ENCODE assay signal across 8 cellular contexts in genomic region chr1:32650752-32651460, GRCh38. TPM values are rescaled to one million over a fixed set of nuclear protein-coding genes. Genes with fewer than 3 reads are reported as not detected.
DNase-seq lines count a peak whose midpoint lies in the region; ATAC-seq, FAIRE-seq and TF ChIP-seq lines count a peak whose summit lies in the region.

TSS of gene RBBP4 (plus strand) at chr1:32651208. CDS start at chr1:32651307, 99 bp downstream.

- H2BK15ac ChIP-seq in H1 (ENCODE audit: low read length) (no peak within 1 kb of the TSS), mesendoderm (replicated peaks; ENCODE audit: low read depth) (no peak within 1 kb of the TSS)

- no peak within 1 kb of the TSS for H3K14ac ChIP-seq in H1 (ENCODE audit: insufficient read length)

- H3K23ac ChIP-seq in H1 (ENCODE audit: insufficient read length) (no peak within 1 kb of the TSS), mesendoderm (ENCODE audit: low read length) (peak within 1 kb of the TSS; percentile 3)

- H3K23me2 ChIP-seq in H1 (ENCODE audit: low read depth, low read length): peaks cover 5% of the 10 kb centered on the region

- H3K9ac ChIP-seq in H1 (replicated peaks in 1 of 4; ENCODE audit: extremely low read depth in 1 of 4, low read depth in 3 of 4, low read length in 3 of 4) (peak within 1 kb of the TSS; percentile 98 to 99 (median 98)), mesendoderm (ENCODE audit: low read length) (peak within 1 kb of the TSS; percentile 98)

- H2BK5ac ChIP-seq in H1 (ENCODE audit: low read depth, low read length) (peak within 1 kb of the TSS; percentile 98), mesendoderm (ENCODE audit: low read length) (peak within 1 kb of the TSS; percentile 89)

- H3K36me3 ChIP-seq in H1 (ENCODE audit: control insufficient read depth in 2 of 4, insufficient read depth in 4 of 4, low read length in 3 of 4): peaks cover 2 to 47% (median 25%) of the 10 kb centered on the region in 4 experiments; a peak in 7 of 8 replicates
- peaks cover 2% of the 10 kb centered on the region for H3K36me3 ChIP-seq in mesendoderm (ENCODE audit: control insufficient read depth, insufficient read depth, low read length)

- H3K4me3 ChIP-seq in H1 (ENCODE audit: extremely low read depth in 1 of 4, insufficient read depth in 2 of 4, low read depth in 3 of 4, low read length in 4 of 4): peak within 1 kb of the TSS; percentile 99
- H3K4me3 ChIP-seq in mesendoderm (ENCODE audit: low read length): peak within 1 kb of the TSS; percentile 64

- H4K8ac ChIP-seq in H1 (ENCODE audit: extremely low read depth, insufficient read depth, low read length): peak within 1 kb of the TSS; percentile 99
- H4K8ac ChIP-seq in mesendoderm (ENCODE audit: low read depth, low read length): peak within 1 kb of the TSS; percentile 97

- no peak for TF ChIP-seq RAD21 in H1 (IDR thresholded peaks at IDR 0.05 in 1 of 2, conservative IDR thresholded peaks at IDR 0.05 in 1 of 2; ENCODE audit: low read depth in 2 of 2, low read length in 2 of 2)

- 3% methylated on average over 53 of the region's 67 CpGs; no CpG with 5 or more reads in 1 of the 2 experiments for WGBS in H1 (ENCODE audit: extremely low coverage in 1 of 2, insufficient coverage in 1 of 2, insufficient read length in 1 of 2, insufficient replicate concordance in 2 of 2, low coverage in 1 of 2, low lambda C conversion rate in 2 of 2, missing lambda C conversion rate in 1 of 2), 2 experiments
- no CpG with 5 or more reads among the region's 67 CpGs for WGBS in mesendoderm (ENCODE audit: extremely low coverage, insufficient coverage, low lambda C conversion rate)

- H4K5ac ChIP-seq in H1 (ENCODE audit: insufficient read length, low read depth, low read length) (peak within 1 kb of the TSS; percentile 93), mesendoderm (ENCODE audit: low read length) (peak within 1 kb of the TSS; percentile 43)

- H3K18ac ChIP-seq in H1 (ENCODE audit: extremely low read depth, low read length) (peak within 1 kb of the TSS; percentile 98), mesendoderm (ENCODE audit: low read length) (peak within 1 kb of the TSS; percentile 97)

- H3K27ac ChIP-seq in H1 (ENCODE audit: low read depth, low read length): peak within 1 kb of the TSS; percentile 99
- H3K27ac ChIP-seq in mesendoderm (ENCODE audit: low read depth, low read length): peak within 1 kb of the TSS; percentile 95

- peak within 1 kb of the TSS; percentile 97 for H2BK12ac ChIP-seq in H1 (ENCODE audit: low read depth, low read length)

- H3K4ac ChIP-seq in H1 (replicated peaks; ENCODE audit: insufficient read length, low read depth, low read length) (peak within 1 kb of the TSS; percentile 75), mesendoderm (ENCODE audit: low read depth, low read length) (peak within 1 kb of the TSS; percentile 95)

- no peak for TF ChIP-seq CTCF in H1 (IDR thresholded peaks at IDR 0.05; ENCODE audit: control extremely low read depth in 1 of 3, insufficient read depth in 1 of 3, low read depth in 1 of 3, low read length in 3 of 3)

- FAIRE-seq in HTR-8/SVneo (lab: Jason Lieb, UNC): peak; percentile 51
- FAIRE-seq in H1 (lab: Jason Lieb, UNC): no peak

- POLR2A ChIA-PET in H1 (lab: Charles Lee; ENCODE audit: partially characterized antibody): interaction anchor here (0.5 to 8.7 kb wide), 48 partner anchors 11 to 543 kb away, joined by 3 to 118 read pairs (median 4); partner anchors contain the start of genes BSDC1, KPNA6, S100PBP and SYNC

- no peak; a peak in 1 of 3 replicates for TF ChIP-seq POLR2A in H1 (IDR thresholded peaks at IDR 0.05; ENCODE audit: control extremely low read depth in 1 of 2, low read depth in 2 of 2, low read length in 2 of 2)

- DNase-seq in COLO829 (ENCODE audit: low spot score) (peak; percentile 93), HTR-8/SVneo (ENCODE audit: insufficient read length, low spot score) (peak; percentile 95), NOMO-1 treated with dmso at 0.1 percent for 144 hours (lab: John Stamatoyannopoulos, UW; ENCODE audit: unreplicated experiment) (peak; percentile 96), H1 (ENCODE audit: low read depth in 1 of 2, low spot score in 2 of 2) (peak; percentile 94 to 99), mesendoderm (peak; percentile 99)
- peak; percentile 97 to 99 (median 97) for DNase-seq in activated CD8-positive, alpha-beta memory T cell treated with anti-CD3 and anti-CD28 coated beads for 48 hours (ENCODE audit: low read depth in 2 of 3, low spot score in 2 of 3)
- DNase-seq in stimulated activated CD8-positive, alpha-beta memory T cell treated with anti-CD3 and anti-CD28 coated beads, Interleukin-15, amount 100 ng/mL, for 1 hour (ENCODE audit: low read depth): peak; percentile 95

- no peak for TF ChIP-seq EP300 in H1 (IDR thresholded peaks at IDR 0.05; ENCODE audit: borderline replicate concordance in 1 of 2, low read depth in 2 of 2, low read length in 2 of 2)

- 0 out of 4 replicates have a peak, but pooled peaks cover 0 to 2% of the 10 kb centered on the region in 2 experiments for H3K9me3 ChIP-seq in H1 (ENCODE audit: insufficient read depth in 2 of 2, low read depth in 1 of 2, low read length in 1 of 2)

- peak; percentile 73 for ATAC-seq in GM21367 (IDR thresholded peaks at IDR 0.05; ENCODE audit: unreplicated experiment)

- no peaks in the 10 kb centered on the region for H3K27me3 ChIP-seq in H1 (replicated peaks in 1 of 4; ENCODE audit: control insufficient read depth in 3 of 4, extremely low read depth in 1 of 4, insufficient read depth in 3 of 4, low read length in 3 of 4)
- no peaks in the 10 kb centered on the region for H3K27me3 ChIP-seq in mesendoderm (ENCODE audit: insufficient read depth, low read length, poor library complexity)

- peaks cover 2% of the 10 kb centered on the region; the same call in 1 of the 2 replicates for H3K79me1 ChIP-seq in H1 (ENCODE audit: low read depth, low read length)
- peaks cover 6% of the 10 kb centered on the region for H3K79me1 ChIP-seq in mesendoderm (ENCODE audit: low read length)

- H2AK5ac ChIP-seq in H1 (ENCODE audit: low read depth, low read length): peak within 1 kb of the TSS; percentile 92
- no peak within 1 kb of the TSS for H2AK5ac ChIP-seq in mesendoderm (ENCODE audit: low read length)

- peaks cover 13 to 82% of the 10 kb centered on the region in 2 experiments for H3K79me2 ChIP-seq in H1 (ENCODE audit: control insufficient read depth in 1 of 2, insufficient read depth in 2 of 2, low read length in 2 of 2)
- H3K79me2 ChIP-seq in mesendoderm (ENCODE audit: control insufficient read depth, insufficient read depth, low read length): peaks cover 49% of the 10 kb centered on the region

- H3K4me2 ChIP-seq in H1 (ENCODE audit: insufficient read depth in 1 of 2, low read depth in 2 of 2, low read length in 2 of 2): peak within 1 kb of the TSS; percentile 91 to 95
- H3K4me2 ChIP-seq in mesendoderm (ENCODE audit: low read length): peak within 1 kb of the TSS; percentile 35

- H3K4me1 ChIP-seq in H1 (replicated peaks in 1 of 4; ENCODE audit: control insufficient read depth in 3 of 4, insufficient read depth in 4 of 4, low read length in 3 of 4) (peaks cover 0 to 5% (median 1%) of the 10 kb centered on the region in 4 experiments; a peak in 4 of 7 replicates), mesendoderm (ENCODE audit: control insufficient read depth, low read depth, low read length) (peaks cover 3% of the 10 kb centered on the region)

- H2BK120ac ChIP-seq in H1 (replicated peaks; ENCODE audit: low read depth, low read length) (peak within 1 kb of the TSS; percentile 80), mesendoderm (ENCODE audit: low read depth, low read length) (peak within 1 kb of the TSS; percentile 84)

- peak within 1 kb of the TSS; percentile 84 for H4K91ac ChIP-seq in H1 (replicated peaks; ENCODE audit: insufficient read length, low read length)

- peak within 1 kb of the TSS; percentile 67; the same call in 1 of the 2 replicates for H2AFZ ChIP-seq in H1 (ENCODE audit: low read length)

- H3K56ac ChIP-seq in H1 (replicated peaks; ENCODE audit: insufficient read length, low read depth, low read length) (peak within 1 kb of the TSS; percentile 94), mesendoderm (ENCODE audit: low read length) (peak within 1 kb of the TSS; percentile 95)

- CTCF ChIA-PET in H1 (lab: Charles Lee; ENCODE audit: partially characterized antibody): interaction anchor here (0.6 to 1.5 kb wide), 2 partner anchors 250 to 903 kb away, joined by 3 read pairs; no protein-coding TSS in a partner anchor

- H2BK20ac ChIP-seq in H1 (ENCODE audit: low read length): no peak within 1 kb of the TSS

- H4K20me1 ChIP-seq in H1 (replicated peaks in 1 of 2; ENCODE audit: control insufficient read depth in 1 of 2, insufficient read depth in 2 of 2, low read length in 2 of 2): peaks cover 4 to 7% of the 10 kb centered on the region in 2 experiments

TF ChIP-seq in H1, 55 proteins besides CTCF, POLR2A, EP300 and RAD21 (continues in another document):
- TF ChIP-seq CBX8 (IDR thresholded peaks at IDR 0.05; ENCODE audit: borderline replicate concordance, low read depth, low read length) (no peak), RFX5 (IDR thresholded peaks at IDR 0.05; ENCODE audit: borderline replicate concordance, low read depth, low read length) (no peak), TBP (IDR thresholded peaks at IDR 0.05; ENCODE audit: low read depth, low read length) (peak; percentile 67; the same call in 1 of the 2 replicates), HDAC2 (IDR thresholded peaks at IDR 0.05; ENCODE audit: borderline replicate concordance in 1 of 2, low read depth in 2 of 2, low read length in 2 of 2) (no peak), CEBPB (IDR thresholded peaks at IDR 0.05; ENCODE audit: low read depth, low read length) (no peak), TCF12 (IDR thresholded peaks at IDR 0.05; ENCODE audit: low read depth, low read length) (no peak), SP1 (IDR thresholded peaks at IDR 0.05; ENCODE audit: low read depth, low read length) (peak; percentile 88), SRF (IDR thresholded peaks at IDR 0.05; ENCODE audit: low read depth, low read length) (no peak), NRF1 (IDR thresholded peaks at IDR 0.05; ENCODE audit: low read depth, low read length) (no peak; the same call in 1 of the 2 replicates), JUN (IDR thresholded peaks at IDR 0.05; ENCODE audit: low read depth, low read length) (no peak), EZH2 (IDR thresholded peaks at IDR 0.05; ENCODE audit: low read depth, low read length, severe bottlenecking) (no peak), CREB1 (IDR thresholded peaks at IDR 0.05) (peak; percentile 66)

RNA-seq across cellular contexts. Expression of gene RBBP4, which starts in this region (rescaled TPM):
- total RNA-seq in H1 (2021; fragmentation: NEBNext Ultra II Directional; extraction: Animal tissue kit (Norgen Biotek cat#: 25700)): 397 and 402 TPM in 2 replicates
- polyA plus RNA-seq in H1 (2011; rRNA removed): 93.1 and 147 TPM in 2 replicates
- 147 TPM for polyA plus RNA-seq in H1 (2011; cell fraction: cytosol; rRNA removed)
- polyA plus RNA-seq in H1 (2011; cell fraction: nucleus; rRNA removed): 97.4 TPM
- 262 to 316 TPM (median 294 TPM) in 4 replicates for polyA plus RNA-seq in H1 (2012, experiment 1 of 2)
- polyA plus RNA-seq in H1 (2012, experiment 2 of 2): 36.2 TPM
- polyA plus RNA-seq in H1 (2013, experiment 1 of 2): 165 TPM
- polyA plus RNA-seq in H1 (2013, experiment 2 of 2): 156 TPM
- 297 and 391 TPM in 2 replicates for polyA minus RNA-seq in H1 (2011; rRNA and poly(A)+ RNA removed)
- polyA minus RNA-seq in H1 (2011; cell fraction: cytosol; rRNA and poly(A)+ RNA removed): 150 TPM
- polyA minus RNA-seq in H1 (2011; cell fraction: nucleus; rRNA and poly(A)+ RNA removed): 219 TPM
- 204 TPM for polyA plus RNA-seq in mesendoderm (2013, experiment 1 of 2)
- polyA plus RNA-seq in mesendoderm (2013, experiment 2 of 2): 210 TPM

Comparison
In these comparisons a context has a peak if more than half of its experiments do, and no peak if none do; other contexts are left out.
1. Peak in every context shown above with its lines: DNase-seq, ATAC-seq, H3K4me3 ChIP-seq and H3K27ac ChIP-seq.